ENCODE assay signal across 1 cellular context in genomic region chr15:63920504-63921178, GRCh38.
TF ChIP-seq lines count a peak whose summit lies in the region.

No MANE protein-coding gene starts in this region.

TF ChIP-seq in GM12878, 131 proteins besides CTCF, POLR2A, EP300 and RAD21 (continued from another document):
- TF ChIP-seq ZNF687 (IDR thresholded peaks at IDR 0.05) (no peak), CREM (IDR thresholded peaks at IDR 0.05; ENCODE audit: low read depth) (no peak), RUNX3 (IDR thresholded peaks at IDR 0.05; ENCODE audit: low read length) (peak; percentile 64), CHD2 (IDR thresholded peaks at IDR 0.05; ENCODE audit: borderline replicate concordance, low read depth, low read length) (no peak), POU2F2 (IDR thresholded peaks at IDR 0.05; ENCODE audit: borderline replicate concordance, low read depth, low read length) (no peak), ZSCAN29 (IDR thresholded peaks at IDR 0.05) (no peak), MTA3 (IDR thresholded peaks at IDR 0.05; ENCODE audit: borderline replicate concordance, low read length) (no peak), NFXL1 (IDR thresholded peaks at IDR 0.05; ENCODE audit: borderline replicate concordance) (no peak), ZNF24 (IDR thresholded peaks at IDR 0.05) (no peak), SKIL (IDR thresholded peaks at IDR 0.05; ENCODE audit: low read depth, poor library complexity, severe bottlenecking) (no peak), IKZF1 (conservative IDR thresholded peaks at IDR 0.05) (peak; percentile 28; the same call in 1 of the 2 replicates), EED (IDR thresholded peaks at IDR 0.05; ENCODE audit: low read depth) (peak; percentile 64), FOS (IDR thresholded peaks at IDR 0.05; ENCODE audit: borderline replicate concordance, extremely low read depth, insufficient read length) (no peak), EZH2 (IDR thresholded peaks at IDR 0.05; ENCODE audit: borderline replicate concordance, control insufficient read depth, low read depth, low read length) (no peak), NR2C2 (IDR thresholded peaks at IDR 0.05; ENCODE audit: borderline replicate concordance, control insufficient read depth, insufficient read length, low read depth) (no peak), SIN3A (IDR thresholded peaks at IDR 0.05; ENCODE audit: low read depth, low read length) (no peak)
- TF ChIP-seq, protein P1, sequence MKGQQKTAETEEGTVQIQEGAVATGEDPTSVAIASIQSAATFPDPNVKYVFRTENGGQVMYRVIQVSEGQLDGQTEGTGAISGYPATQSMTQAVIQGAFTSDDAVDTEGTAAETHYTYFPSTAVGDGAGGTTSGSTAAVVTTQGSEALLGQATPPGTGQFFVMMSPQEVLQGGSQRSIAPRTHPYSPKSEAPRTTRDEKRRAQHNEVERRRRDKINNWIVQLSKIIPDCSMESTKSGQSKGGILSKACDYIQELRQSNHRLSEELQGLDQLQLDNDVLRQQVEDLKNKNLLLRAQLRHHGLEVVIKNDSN (IDR thresholded peaks at IDR 0.05; ENCODE audit: borderline replicate concordance, extremely low read length, insufficient read depth, low read depth, low read length) = no peak
- TF ChIP-seq, protein P2, sequence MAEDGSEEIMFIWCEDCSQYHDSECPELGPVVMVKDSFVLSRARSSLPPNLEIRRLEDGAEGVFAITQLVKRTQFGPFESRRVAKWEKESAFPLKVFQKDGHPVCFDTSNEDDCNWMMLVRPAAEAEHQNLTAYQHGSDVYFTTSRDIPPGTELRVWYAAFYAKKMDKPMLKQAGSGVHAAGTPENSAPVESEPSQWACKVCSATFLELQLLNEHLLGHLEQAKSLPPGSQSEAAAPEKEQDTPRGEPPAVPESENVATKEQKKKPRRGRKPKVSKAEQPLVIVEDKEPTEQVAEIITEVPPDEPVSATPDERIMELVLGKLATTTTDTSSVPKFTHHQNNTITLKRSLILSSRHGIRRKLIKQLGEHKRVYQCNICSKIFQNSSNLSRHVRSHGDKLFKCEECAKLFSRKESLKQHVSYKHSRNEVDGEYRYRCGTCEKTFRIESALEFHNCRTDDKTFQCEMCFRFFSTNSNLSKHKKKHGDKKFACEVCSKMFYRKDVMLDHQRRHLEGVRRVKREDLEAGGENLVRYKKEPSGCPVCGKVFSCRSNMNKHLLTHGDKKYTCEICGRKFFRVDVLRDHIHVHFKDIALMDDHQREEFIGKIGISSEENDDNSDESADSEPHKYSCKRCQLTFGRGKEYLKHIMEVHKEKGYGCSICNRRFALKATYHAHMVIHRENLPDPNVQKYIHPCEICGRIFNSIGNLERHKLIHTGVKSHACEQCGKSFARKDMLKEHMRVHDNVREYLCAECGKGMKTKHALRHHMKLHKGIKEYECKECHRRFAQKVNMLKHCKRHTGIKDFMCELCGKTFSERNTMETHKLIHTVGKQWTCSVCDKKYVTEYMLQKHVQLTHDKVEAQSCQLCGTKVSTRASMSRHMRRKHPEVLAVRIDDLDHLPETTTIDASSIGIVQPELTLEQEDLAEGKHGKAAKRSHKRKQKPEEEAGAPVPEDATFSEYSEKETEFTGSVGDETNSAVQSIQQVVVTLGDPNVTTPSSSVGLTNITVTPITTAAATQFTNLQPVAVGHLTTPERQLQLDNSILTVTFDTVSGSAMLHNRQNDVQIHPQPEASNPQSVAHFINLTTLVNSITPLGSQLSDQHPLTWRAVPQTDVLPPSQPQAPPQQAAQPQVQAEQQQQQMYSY (CRISPR knock-in tag; IDR thresholded peaks at IDR 0.05) = no peak
